In genomic region chr3:58532794-58533220, GRCh38 we compare ENCODE assay signal across 8 cellular contexts. TPM values are rescaled to one million over a fixed set of nuclear protein-coding genes. Genes with fewer than 3 reads are reported as not detected.
DNase-seq lines count a peak whose midpoint lies in the region; ATAC-seq and TF ChIP-seq lines count a peak whose summit lies in the region.

No MANE protein-coding gene starts in this region.

- H3K27me3 ChIP-seq in left ventricle myocardium inferior (ENCODE audit: low read depth), result no peaks in the 10 kb centered on the region

- H3K36me3 ChIP-seq in left ventricle myocardium inferior, result peaks cover 65% of the 10 kb centered on the region

- ATAC-seq in GM21723 (IDR thresholded peaks at IDR 0.05; ENCODE audit: unreplicated experiment), result peak; percentile 95
- peak; percentile 95 to 99 (median 96) for ATAC-seq in T-cell (replicated peaks in 1 of 4)
- ATAC-seq in activated naive CD8-positive, alpha-beta T cell treated with anti-CD3 and anti-CD28 coated beads, Interleukin-2, amount 50 U/mL, for 24 hours, result peak; percentile 96
- peak; percentile 63 for ATAC-seq in sciatic nerve

- intact Hi-C loops in left ventricle myocardium inferior (cut with micrococcal nuclease) (no loop called here), sciatic nerve (cut with DNase I) (no loop called here)

- TF ChIP-seq CTCF in GM10266 (IDR thresholded peaks at IDR 0.05; ENCODE audit: control insufficient read depth, insufficient read depth, low read depth, missing control alignments) (peak; percentile 95), left ventricle myocardium inferior (IDR thresholded peaks at IDR 0.05; ENCODE audit: borderline replicate concordance) (peak; percentile 93)

- CTCF ChIA-PET in T-cell (lab: Charles Lee), result interaction anchor here in 1 of 2 donors (0.5 to 1.1 kb wide), 2 partner anchors 131 to 211 kb away, joined by 3 read pairs; no protein-coding TSS in a partner anchor

- no peaks in the 10 kb centered on the region for H3K27me3 Mint-ChIP-seq in T-cell
- H3K27me3 Mint-ChIP-seq in activated naive CD8-positive, alpha-beta T cell treated with anti-CD3 and anti-CD28 coated beads, Interleukin-2, amount 50 U/mL, for 24 hours, result no peaks in the 10 kb centered on the region

- H3K27ac Mint-ChIP-seq in T-cell, result peak overlapping the region in 1 of 2 donors; percentile 54
- H3K27ac Mint-ChIP-seq in activated naive CD8-positive, alpha-beta T cell treated with anti-CD3 and anti-CD28 coated beads, Interleukin-2, amount 50 U/mL, for 24 hours, result peak overlapping the region; percentile 82

- H3K4me3 ChIP-seq in Jurkat, Clone E6-1 (ENCODE audit: low read length), result no peak overlapping the region
- H3K4me3 ChIP-seq in left ventricle myocardium inferior, result no peak overlapping the region

- H3K36me3 Mint-ChIP-seq in T-cell, result no peaks in the 10 kb centered on the region
- H3K36me3 Mint-ChIP-seq in activated naive CD8-positive, alpha-beta T cell treated with anti-CD3 and anti-CD28 coated beads, Interleukin-2, amount 50 U/mL, for 24 hours (ENCODE audit: low read depth), result no peaks in the 10 kb centered on the region

- no peak overlapping the region for H3K27ac ChIP-seq in left ventricle myocardium inferior (replicated peaks)

- no peaks in the 10 kb centered on the region for H3K9me3 ChIP-seq in left ventricle myocardium inferior (replicated peaks)

- DNase-seq in GM10266 (ENCODE audit: extremely low spot score) (peak; percentile 84), T-cell (peak; percentile 56 to 80 (median 72)), left ventricle myocardium inferior (peak; percentile 68), sciatic nerve (ENCODE audit: low spot score) (peak; percentile 86), cerebellar nuclear complex (lab: John Stamatoyannopoulos, UW) (no peak)
- peak; percentile 68 for DNase-seq in Jurkat, Clone E6-1 (ENCODE audit: low read depth, low spot score)
- DNase-seq in activated naive CD8-positive, alpha-beta T cell treated with anti-CD3 and anti-CD28 coated beads, Interleukin-2, amount 50 U/mL, for 24 hours, result peak; percentile 84

- peaks cover 6 to 10% (median 7%) of the 10 kb centered on the region in 3 donors for H3K4me1 Mint-ChIP-seq in T-cell
- peaks cover 18% of the 10 kb centered on the region for H3K4me1 Mint-ChIP-seq in activated naive CD8-positive, alpha-beta T cell treated with anti-CD3 and anti-CD28 coated beads, Interleukin-2, amount 50 U/mL, for 24 hours

- POLR2A ChIA-PET in T-cell (lab: Charles Lee), result no interaction called here

- no peak overlapping the region for H3K4me3 Mint-ChIP-seq in T-cell
- peak overlapping the region; percentile 43 for H3K4me3 Mint-ChIP-seq in activated naive CD8-positive, alpha-beta T cell treated with anti-CD3 and anti-CD28 coated beads, Interleukin-2, amount 50 U/mL, for 24 hours

- no peaks in the 10 kb centered on the region for H3K9me3 Mint-ChIP-seq in T-cell
- no peaks in the 10 kb centered on the region for H3K9me3 Mint-ChIP-seq in activated naive CD8-positive, alpha-beta T cell treated with anti-CD3 and anti-CD28 coated beads, Interleukin-2, amount 50 U/mL, for 24 hours

- peaks cover 53% of the 10 kb centered on the region for H3K4me1 ChIP-seq in left ventricle myocardium inferior

RNA-seq across cellular contexts. Expression of gene ACOX2, which starts 4.2 kb away (rescaled TPM):
- not detected for polyA plus RNA-seq in Jurkat, Clone E6-1 (2012; ENCODE audit: insufficient read depth, insufficient read length)
- total RNA-seq in T-cell (under 1 TPM in 1 of 5 donors, not detected in 4; 0.23 TPM), left ventricle myocardium inferior (37.2 TPM), sciatic nerve (31.0 TPM)

RNA-seq across cellular contexts. Expression of gene KCTD6, which starts 40.9 kb away (rescaled TPM):
- polyA plus RNA-seq in Jurkat, Clone E6-1 (2012; ENCODE audit: insufficient read depth, insufficient read length), result 5.9 TPM
- total RNA-seq in T-cell (1 to 10 TPM; 6.6 to 9.4 (median 7.8) TPM), left ventricle myocardium inferior (6.2 TPM), sciatic nerve (13.7 TPM)

RNA-seq across cellular contexts. Expression of gene FAM107A, which starts 44.4 kb away (rescaled TPM):
- polyA plus RNA-seq in Jurkat, Clone E6-1 (2012; ENCODE audit: insufficient read depth, insufficient read length), result not detected
- total RNA-seq in T-cell, result under 1 TPM in 1 of 5 donors, not detected in 4; 0.09 TPM
- total RNA-seq in left ventricle myocardium inferior, result 115 TPM
- 38.3 TPM for total RNA-seq in sciatic nerve

Comparison
In these comparisons a context has a peak if more than half of its experiments do, and no peak if none do; other contexts are left out.
1. DNase-seq: peak in GM10266 (single experiment), Jurkat, Clone E6-1 (single experiment), T-cell (34 of 34), activated naive CD8-positive, alpha-beta T cell treated with anti-CD3 and anti-CD28 coated beads, Interleukin-2, amount 50 U/mL, for 24 hours (single experiment), left ventricle myocardium inferior (single experiment) and sciatic nerve (single experiment); none in cerebellar nuclear complex (0 of 2).
2. RNA of gene ACOX2, which starts 4.2 kb away (total RNA-seq): 37.2 TPM in left ventricle myocardium inferior (single experiment) and 31.0 TPM in sciatic nerve (single experiment); 0.23 TPM in T-cell; every median in the first group is over 10 times any median in the second.
3. RNA of gene FAM107A, which starts 44.4 kb away (total RNA-seq): 115 TPM in left ventricle myocardium inferior (single experiment) and 38.3 TPM in sciatic nerve (single experiment); 0.09 TPM in T-cell; every median in the first group is over 10 times any median in the second.
4. Peak in every context shown above with its lines, with median percentiles within 50 percentile points of each other: ATAC-seq.